1 cellular context compared by ENCODE assay signal in genomic region chr12:90078344-90078743, GRCh38.
TF ChIP-seq lines count a peak whose summit lies in the region.

No MANE protein-coding gene starts in this region.

TF ChIP-seq in H1, 55 proteins besides CTCF, POLR2A, EP300 and RAD21 (continued from another document):
- TF ChIP-seq RNF2 (IDR thresholded peaks at IDR 0.05; ENCODE audit: borderline replicate concordance, low read depth, low read length, missing control alignments, poor library complexity, severe bottlenecking) = no peak
- no peak for TF ChIP-seq RXRA (IDR thresholded peaks at IDR 0.05; ENCODE audit: insufficient read depth, low read depth, low read length)
- no peak for TF ChIP-seq HDAC2 (IDR thresholded peaks at IDR 0.05; ENCODE audit: borderline replicate concordance in 1 of 2, low read depth in 2 of 2, low read length in 2 of 2)
